In genomic region chr16:48384982-48385271, GRCh38 we compare ENCODE assay signal across 8 cellular contexts. TPM values are rescaled to one million over a fixed set of nuclear protein-coding genes. Genes with fewer than 3 reads are reported as not detected.
DNase-seq lines count a peak whose midpoint lies in the region; ATAC-seq and TF ChIP-seq lines count a peak whose summit lies in the region.

No MANE protein-coding gene starts in this region.

- intact Hi-C loops in activated naive CD4-positive, alpha-beta T cell treated with anti-CD3 and anti-CD28 coated beads for 36 hours (cut with micrococcal nuclease): loop anchor here (1.0 to 10.0 kb wide), 5 partner anchors 19 to 1550 kb away; partner anchors contain the start of gene C16orf87
- intact Hi-C loops in OCI-LY7 (cut with micrococcal nuclease; ENCODE audit: unreplicated experiment) (loop anchor here (5.0 to 10.0 kb wide), 2 partner anchors 47 to 900 kb away; partner anchors contain the start of gene CBLN1), esophagus muscularis mucosa (cut with DNase I) (no loop called here)

- peak overlapping the region; percentile 100 for H4K12ac ChIP-seq in trophoblast cell (ENCODE audit: low read depth, low read length)

- peak overlapping the region; percentile 65 for H2BK12ac ChIP-seq in trophoblast cell (ENCODE audit: low read length)

- no peaks in the 10 kb centered on the region for H3K27me3 Mint-ChIP-seq in activated naive CD4-positive, alpha-beta T cell treated with anti-CD3 and anti-CD28 coated beads for 36 hours (ENCODE audit: low read depth)

- H3K27me3 ChIP-seq in esophagus muscularis mucosa (no peaks in the 10 kb centered on the region), trophoblast cell (ENCODE audit: insufficient read depth, low read length) (no peaks in the 10 kb centered on the region)

- H3K4me1 ChIP-seq in OCI-LY7 (ENCODE audit: insufficient read depth, low read length, poor library complexity, severe bottlenecking) (peaks cover 17% of the 10 kb centered on the region), esophagus muscularis mucosa (peaks cover 34 to 49% (median 47%) of the 10 kb centered on the region in 4 donors), trophoblast cell (ENCODE audit: control insufficient read depth in 1 of 2, insufficient read depth in 2 of 2, low read length in 2 of 2) (no peaks in the 10 kb centered on the region)

- H4K91ac ChIP-seq in trophoblast cell (ENCODE audit: low read depth, low read length): peak overlapping the region; percentile 100

- H3K36me3 ChIP-seq in OCI-LY7 (ENCODE audit: insufficient read depth, low read length): no peaks in the 10 kb centered on the region
- no peaks in the 10 kb centered on the region for H3K36me3 ChIP-seq in esophagus muscularis mucosa
- no peaks in the 10 kb centered on the region for H3K36me3 ChIP-seq in trophoblast cell (ENCODE audit: control insufficient read depth in 1 of 2, insufficient read depth in 2 of 2, low read length in 2 of 2)

- H3K27ac ChIP-seq in OCI-LY7 (ENCODE audit: low read depth, low read length, poor library complexity, severe bottlenecking) (peak overlapping the region; percentile 52), esophagus muscularis mucosa (replicated peaks in 1 of 4) (peak overlapping the region; percentile 99 to 100 (median 99)), trophoblast cell (ENCODE audit: low read depth, low read length) (peak overlapping the region; percentile 100)

- peak overlapping the region; percentile 97 for H3K18ac ChIP-seq in trophoblast cell (ENCODE audit: low read length)

- H2BK120ac ChIP-seq in trophoblast cell (ENCODE audit: insufficient read depth, low read length, poor library complexity): peak overlapping the region; percentile 100

- no peak overlapping the region for H3K4me3 Mint-ChIP-seq in activated naive CD4-positive, alpha-beta T cell treated with anti-CD3 and anti-CD28 coated beads for 36 hours

- H2AFZ ChIP-seq in OCI-LY7 (ENCODE audit: low read length) (no peak overlapping the region), trophoblast cell (ENCODE audit: insufficient read depth, low read length, poor library complexity) (peak overlapping the region; percentile 98)

- CTCF ChIA-PET in activated naive CD4-positive, alpha-beta T cell treated with anti-CD3 and anti-CD28 coated beads for 36 hours (lab: Charles Lee): interaction anchor here (1.3 to 2.1 kb wide), 3 partner anchors 20 to 245 kb away, joined by 4 to 8 read pairs (median 6); no protein-coding TSS in a partner anchor
- CTCF ChIA-PET in OCI-LY7 (lab: Charles Lee; ENCODE audit: unreplicated experiment): no interaction called here

- TF ChIP-seq POLR2A in esophagus muscularis mucosa (IDR thresholded peaks at IDR 0.05; ENCODE audit: low read depth): peak; percentile 45

- peaks cover 26% of the 10 kb centered on the region for H3K4me1 Mint-ChIP-seq in activated naive CD4-positive, alpha-beta T cell treated with anti-CD3 and anti-CD28 coated beads for 36 hours (ENCODE audit: low read depth)

- POLR2A ChIA-PET in OCI-LY7 (lab: Charles Lee): no interaction called here

- peak overlapping the region; percentile 99 for H2AK5ac ChIP-seq in trophoblast cell (ENCODE audit: low read length)

- no peaks in the 10 kb centered on the region for H3K9me2 ChIP-seq in OCI-LY7 (ENCODE audit: insufficient read depth, low read length)

- peaks cover 45% of the 10 kb centered on the region for H3K79me2 ChIP-seq in OCI-LY7 (ENCODE audit: insufficient read depth, low read depth, low read length)
- H3K79me2 ChIP-seq in trophoblast cell (ENCODE audit: control insufficient read depth, insufficient read depth, low read length, poor library complexity): peaks cover 30% of the 10 kb centered on the region

- H3K27ac Mint-ChIP-seq in activated naive CD4-positive, alpha-beta T cell treated with anti-CD3 and anti-CD28 coated beads, Interleukin-2, amount 50 U/mL, for 72 hours: no peak overlapping the region
- H3K27ac Mint-ChIP-seq in activated naive CD4-positive, alpha-beta T cell treated with anti-CD3 and anti-CD28 coated beads for 36 hours: no peak overlapping the region

- no peak for DNase-seq in activated naive CD4-positive, alpha-beta T cell treated with anti-CD3 and anti-CD28 coated beads, Interleukin-2, amount 50 U/mL, for 72 hours (ENCODE audit: low spot score in 2 of 2)
- DNase-seq in activated naive CD4-positive, alpha-beta T cell treated with anti-CD3 and anti-CD28 coated beads for 36 hours: no peak
- DNase-seq in OCI-LY7 (ENCODE audit: low spot score) (no peak), esophagus muscularis mucosa (ENCODE audit: extremely low spot score) (no peak), trophoblast cell (peak; percentile 21 to 51), NCI-H1930 (lab: John Stamatoyannopoulos, UW) (no peak), islet precursor cell (no peak)

- TF ChIP-seq CTCF in OCI-LY7 (conservative IDR thresholded peaks at IDR 0.05; ENCODE audit: low read length) (no peak), esophagus muscularis mucosa (IDR thresholded peaks at IDR 0.05) (no peak)

- no TSS peak for BruUV-seq in OCI-LY7 (replicated peaks; lab: Mats Ljungman, UMichigan)

- no peaks in the 10 kb centered on the region for H3K9me3 Mint-ChIP-seq in activated naive CD4-positive, alpha-beta T cell treated with anti-CD3 and anti-CD28 coated beads, Interleukin-2, amount 50 U/mL, for 72 hours
- H3K9me3 Mint-ChIP-seq in activated naive CD4-positive, alpha-beta T cell treated with anti-CD3 and anti-CD28 coated beads for 36 hours: no peaks in the 10 kb centered on the region

- H2BK5ac ChIP-seq in trophoblast cell (ENCODE audit: low read depth, low read length, poor library complexity): peak overlapping the region; percentile 100

- peak overlapping the region; percentile 75 for H3K4me3 ChIP-seq in OCI-LY7 (ENCODE audit: low read depth, low read length, poor library complexity, severe bottlenecking)
- H3K4me3 ChIP-seq in esophagus muscularis mucosa: peak overlapping the region; percentile 96 to 99 (median 98)
- H3K4me3 ChIP-seq in trophoblast cell (ENCODE audit: low read depth, low read length): peak overlapping the region; percentile 96

- no peak overlapping the region for H3K23ac ChIP-seq in trophoblast cell (ENCODE audit: low read length)

- TF ChIP-seq EP300 in esophagus muscularis mucosa (IDR thresholded peaks at IDR 0.05): no peak

- peak overlapping the region; percentile 99 for H3K9ac ChIP-seq in trophoblast cell (ENCODE audit: low read length)

- H4K8ac ChIP-seq in trophoblast cell (ENCODE audit: low read depth, low read length): peak overlapping the region; percentile 100

- peaks cover 17% of the 10 kb centered on the region for H3K79me1 ChIP-seq in trophoblast cell (ENCODE audit: low read length)

- no CpG with 5 or more reads among the region's 42 CpGs for WGBS in esophagus muscularis mucosa
- no CpG with 5 or more reads among the region's 42 CpGs for WGBS in trophoblast cell (ENCODE audit: extremely low coverage, insufficient coverage, insufficient read length)

- H4K20me1 ChIP-seq in OCI-LY7 (ENCODE audit: insufficient read depth, low read length): peaks cover 37% of the 10 kb centered on the region

- H3K9me3 ChIP-seq in OCI-LY7 (ENCODE audit: low read length) (no peaks in the 10 kb centered on the region), esophagus muscularis mucosa (no peaks in the 10 kb centered on the region), trophoblast cell (ENCODE audit: insufficient read depth, low read depth, low read length) (no peaks in the 10 kb centered on the region)

- peaks cover 12% of the 10 kb centered on the region in 2 donors for H3K36me3 Mint-ChIP-seq in activated naive CD4-positive, alpha-beta T cell treated with anti-CD3 and anti-CD28 coated beads, Interleukin-2, amount 50 U/mL, for 72 hours
- H3K36me3 Mint-ChIP-seq in activated naive CD4-positive, alpha-beta T cell treated with anti-CD3 and anti-CD28 coated beads for 36 hours (ENCODE audit: low read depth): peaks cover 4% of the 10 kb centered on the region

- peak; percentile 61 to 72 for ATAC-seq in activated naive CD4-positive, alpha-beta T cell treated with anti-CD3 and anti-CD28 coated beads, Interleukin-2, amount 50 U/mL, for 72 hours
- peak; percentile 63 for ATAC-seq in HG02642 (IDR thresholded peaks at IDR 0.05; ENCODE audit: poor library complexity, unreplicated experiment)

- peak overlapping the region; percentile 41; the same call in 1 of the 2 replicates for H3K4me2 ChIP-seq in OCI-LY7 (ENCODE audit: low read length)
- H3K4me2 ChIP-seq in trophoblast cell (ENCODE audit: low read length): peak overlapping the region; percentile 54

- peak overlapping the region; percentile 100 for H3K4ac ChIP-seq in trophoblast cell (ENCODE audit: low read depth, low read length)

- H3K14ac ChIP-seq in trophoblast cell (ENCODE audit: low read length): peak overlapping the region; percentile 100

RNA-seq across cellular contexts. Expression of gene SIAH1, which starts 0.3 kb away (rescaled TPM):
- total RNA-seq in activated naive CD4-positive, alpha-beta T cell treated with anti-CD3 and anti-CD28 coated beads, Interleukin-2, amount 50 U/mL, for 72 hours: 10 to 100 TPM; 15.9 to 18.6 TPM
- 10 to 100 TPM; 13.7 to 14.6 TPM for total RNA-seq in activated naive CD4-positive, alpha-beta T cell treated with anti-CD3 and anti-CD28 coated beads for 36 hours
- total RNA-seq in OCI-LY7 (2014; rRNA removed; shearing (Covaris generic)): 15.7 and 22.8 TPM in 2 replicates
- total RNA-seq in OCI-LY7 (2022): 18.9 and 23.1 TPM in 2 replicates
- total RNA-seq in esophagus muscularis mucosa: 10 to 100 TPM; 21.6 to 31.0 (median 25.9) TPM
- 76.1 and 80.1 TPM in 2 replicates for polyA plus RNA-seq in trophoblast cell (2013)

Comparison
In these comparisons a context has a peak if more than half of its experiments do, and no peak if none do; other contexts are left out.
1. DNase-seq: peak in trophoblast cell (2 of 2); none in activated naive CD4-positive, alpha-beta T cell treated with anti-CD3 and anti-CD28 coated beads, Interleukin-2, amount 50 U/mL, for 72 hours (0 of 2), activated naive CD4-positive, alpha-beta T cell treated with anti-CD3 and anti-CD28 coated beads for 36 hours (single experiment), OCI-LY7 (single experiment), esophagus muscularis mucosa (single experiment), NCI-H1930 (0 of 2) and islet precursor cell (single experiment).
2. Peak in every context shown above with its lines, with median percentiles within 50 percentile points of each other: H3K27ac ChIP-seq and H3K4me3 ChIP-seq.